ENCODE assay signal across 7 cellular contexts in the genomic region with DNA sequence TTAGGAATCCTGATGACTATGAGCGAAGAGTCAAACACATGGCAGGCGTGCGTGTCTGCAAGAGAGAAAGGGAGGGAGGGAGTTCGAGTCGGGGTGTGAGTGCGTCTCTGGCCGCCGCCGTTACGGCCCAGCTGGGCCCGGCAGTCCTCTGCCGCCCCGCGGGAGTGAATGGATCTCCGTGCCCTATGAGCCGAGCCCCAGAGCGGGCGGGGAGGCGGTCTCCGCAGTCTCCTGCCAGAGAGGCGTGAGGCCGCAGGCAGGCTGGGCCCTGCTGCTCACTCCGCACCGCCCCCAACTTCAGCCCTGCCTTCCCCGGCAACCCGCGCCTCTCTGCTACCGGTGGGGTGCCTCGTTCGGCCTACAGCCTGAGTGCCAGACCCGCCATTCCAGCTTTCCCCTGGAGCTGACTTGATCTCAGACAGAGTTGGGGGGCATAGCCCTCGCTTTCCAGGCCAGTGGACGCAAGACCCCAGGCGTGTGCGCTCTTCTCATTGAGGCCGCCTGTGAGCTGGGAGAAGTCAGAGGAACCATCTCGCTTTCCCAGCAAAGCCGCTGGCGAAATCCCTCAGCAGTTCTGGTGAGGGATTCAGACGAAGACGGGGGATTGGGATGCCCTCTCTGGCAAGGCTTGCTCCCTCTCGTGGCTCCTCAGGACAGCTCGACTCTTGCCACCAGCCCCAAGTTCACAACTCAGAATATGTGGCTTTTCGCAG. TPM values are rescaled to one million over a fixed set of nuclear protein-coding genes. Genes with fewer than 3 reads are reported as not detected.
A peak's percentile ranks its signal among the peaks of the same experiment; 100 is the strongest.
DNase-seq lines count a peak whose midpoint lies in the region; ATAC-seq, FAIRE-seq and TF ChIP-seq lines count a peak whose summit lies in the region.

No MANE protein-coding gene starts in this region.

- H3K9me1 ChIP-seq in endothelial cell of umbilical vein (replicated peaks; ENCODE audit: control insufficient read depth, extremely low read depth, insufficient read depth, low read length), result no peaks in the 10 kb centered on the region

- dilution Hi-C loops in endothelial cell of umbilical vein (cut with MboI; ENCODE audit: extremely low pct_ligation_motif_present, low sequenced_read_pairs), result no loop called here

- H4K20me1 ChIP-seq in GM23248 (ENCODE audit: insufficient read depth) (no peaks in the 10 kb centered on the region), endothelial cell of umbilical vein (replicated peaks; ENCODE audit: control insufficient read depth, extremely low read depth, insufficient read depth, low read length) (no peaks in the 10 kb centered on the region)

- CTCF ChIA-PET in endothelial cell of umbilical vein (lab: Charles Lee), result no interaction called here

- H3K9ac ChIP-seq in GM23248 (peak overlapping the region; percentile 83), endothelial cell of umbilical vein (replicated peaks; ENCODE audit: extremely low read depth, insufficient read depth, low read length) (no peak overlapping the region)

- H3K79me2 ChIP-seq in GM23248 (ENCODE audit: insufficient read depth) (peaks cover 47% of the 10 kb centered on the region), endothelial cell of umbilical vein (ENCODE audit: control insufficient read depth, insufficient read depth, low read length) (no peaks in the 10 kb centered on the region)

- H2AFZ ChIP-seq in GM23248 (peak overlapping the region; percentile 87), endothelial cell of umbilical vein (ENCODE audit: low read depth, low read length) (peak overlapping the region; percentile 82)

- no peaks in the 10 kb centered on the region for H3K36me3 ChIP-seq in GM23248 (ENCODE audit: low read depth)
- no peaks in the 10 kb centered on the region for H3K36me3 ChIP-seq in RWPE2 (ENCODE audit: low read depth)
- H3K36me3 ChIP-seq in endothelial cell of umbilical vein (ENCODE audit: control insufficient read depth in 2 of 2, extremely low read depth in 1 of 2, insufficient read depth in 2 of 2, low read length in 2 of 2), result no peaks in the 10 kb centered on the region

- H3K4me1 ChIP-seq in GM23248 (ENCODE audit: insufficient read depth), result peaks cover 5% of the 10 kb centered on the region; the same call in 1 of the 2 replicates
- H3K4me1 ChIP-seq in RWPE2 (ENCODE audit: insufficient read depth, poor library complexity, severe bottlenecking), result peaks cover 4% of the 10 kb centered on the region
- H3K4me1 ChIP-seq in endothelial cell of umbilical vein (ENCODE audit: control insufficient read depth, extremely low read depth, insufficient read depth, low read length), result no peaks in the 10 kb centered on the region

- H3K27ac ChIP-seq in GM23248 (peak overlapping the region; percentile 81), RWPE2 (ENCODE audit: poor library complexity, severe bottlenecking) (peak overlapping the region; percentile 83), endothelial cell of umbilical vein (ENCODE audit: insufficient read depth, low read depth, low read length) (no peak overlapping the region)

- DNase-seq in GM23248 (peak; percentile 80), RWPE2 (ENCODE audit: low spot score) (peak; percentile 47), endothelial cell of umbilical vein (ENCODE audit: low read depth, low spot score) (peak; percentile 7), medulla oblongata (ENCODE audit: extremely low spot score) (peak; percentile 44), stromal cell of bone marrow (ENCODE audit: low read depth) (peak; percentile 18), AML-193 (lab: John Stamatoyannopoulos, UW) (no peak), NCI-H446 treated with DMSO at 0.1 percent for 48 hours (lab: John Stamatoyannopoulos, UW) (no peak)

- H3K4me2 ChIP-seq in GM23248 (ENCODE audit: unreplicated experiment) (peak overlapping the region; percentile 86), endothelial cell of umbilical vein (ENCODE audit: insufficient read depth, low read length) (peak overlapping the region; percentile 58)

- H3K9me2 ChIP-seq in GM23248 (ENCODE audit: insufficient read depth), result no peaks in the 10 kb centered on the region

- BruUV-seq in endothelial cell of umbilical vein (replicated peaks; lab: Mats Ljungman, UMichigan), result no TSS peak

- ATAC-seq in RWPE2 (ENCODE audit: low read depth), result peak; percentile 47

- in situ Hi-C loops in GM23248 (cut with MboI), result no loop called here

- intact Hi-C loops in endothelial cell of umbilical vein (cut with micrococcal nuclease), result loop anchor here (1.0 kb wide), 1 partner anchor 114 kb away; no protein-coding TSS in a partner anchor

- no peaks in the 10 kb centered on the region for H3K27me3 ChIP-seq in GM23248 (replicated peaks; ENCODE audit: insufficient read depth)
- no peaks in the 10 kb centered on the region for H3K27me3 ChIP-seq in RWPE2 (ENCODE audit: insufficient read depth, poor library complexity, severe bottlenecking)
- H3K27me3 ChIP-seq in endothelial cell of umbilical vein (ENCODE audit: control insufficient read depth in 2 of 2, insufficient read depth in 2 of 2, low read length in 2 of 2), result no peaks in the 10 kb centered on the region

- H3F3A ChIP-seq in GM23248 (ENCODE audit: insufficient read depth), result peaks cover 3% of the 10 kb centered on the region; the same call in 1 of the 2 replicates

- TF ChIP-seq CTCF in RWPE2 (IDR thresholded peaks at IDR 0.05; ENCODE audit: poor library complexity, severe bottlenecking) (peak; percentile 42), endothelial cell of umbilical vein (IDR thresholded peaks at IDR 0.05; ENCODE audit: extremely low read depth in 1 of 2, insufficient read depth in 1 of 2, low read depth in 1 of 2, low read length in 2 of 2) (peak; percentile 4 to 14)

- no peaks in the 10 kb centered on the region for H3K9me3 ChIP-seq in GM23248 (ENCODE audit: low read depth)
- H3K9me3 ChIP-seq in RWPE2 (ENCODE audit: severe bottlenecking), result no peaks in the 10 kb centered on the region
- H3K9me3 ChIP-seq in endothelial cell of umbilical vein (replicated peaks; ENCODE audit: control insufficient read depth, insufficient read depth, low read length), result no peaks in the 10 kb centered on the region

- POLR2A ChIA-PET in endothelial cell of umbilical vein (lab: Charles Lee), result no interaction called here

- peak; percentile 85 for FAIRE-seq in endothelial cell of umbilical vein (lab: Jason Lieb, UNC)

- H3K4me3 ChIP-seq in GM23248 (peak overlapping the region; percentile 79), RWPE2 (ENCODE audit: severe bottlenecking) (peak overlapping the region; percentile 53), endothelial cell of umbilical vein (replicated peaks in 1 of 3; ENCODE audit: insufficient read depth in 1 of 3, low read depth in 1 of 3, low read length in 3 of 3) (peak overlapping the region in 1 of 3 experiments; percentile 8)

- 1 to 9% methylated on average over 9 to 19 of the region's 44 CpGs for WGBS in GM23248 (ENCODE audit: low coverage in 1 of 2, low lambda C conversion rate in 2 of 2, missing lambda C conversion rate in 2 of 2), 2 experiments

- TF ChIP-seq POLR2A in endothelial cell of umbilical vein (IDR thresholded peaks at IDR 0.05; ENCODE audit: low read depth, low read length), result no peak

TF ChIP-seq in endothelial cell of umbilical vein, 7 proteins besides CTCF, POLR2A, EP300 and RAD21:
- TF ChIP-seq GATA2 (IDR thresholded peaks at IDR 0.05; ENCODE audit: insufficient read depth, insufficient read length, low read depth, low read length), result no peak

RNA-seq across cellular contexts. Expression of gene SLC16A2, which starts 1.4 kb away (rescaled TPM):
- 53.0 and 55.3 TPM in 2 replicates for total RNA-seq in GM23248 (2014; rRNA removed; shearing (Covaris generic))
- polyA plus RNA-seq in GM23248 (2016; fragmentation: Nextera tagmentation; extraction: Ambion mirVana) (55.6 and 56.8 TPM in 2 replicates), endothelial cell of umbilical vein (3.6 and 3.9 TPM in 2 replicates)
- 3.1 and 3.3 TPM in 2 replicates for total RNA-seq in endothelial cell of umbilical vein
- polyA plus RNA-seq in endothelial cell of umbilical vein (2011; cell fraction: cytosol; rRNA removed), result 2.1 and 2.4 TPM in 2 replicates
- polyA plus RNA-seq in endothelial cell of umbilical vein (2011; cell fraction: nucleus; rRNA removed), result 5.0 and 6.2 TPM in 2 replicates
- 0.83 and 2.0 TPM in 2 replicates for polyA plus RNA-seq in endothelial cell of umbilical vein (2012)
- 5.3 and 6.0 TPM in 2 replicates for polyA minus RNA-seq in endothelial cell of umbilical vein
- not detected for polyA minus RNA-seq in endothelial cell of umbilical vein (2011; cell fraction: cytosol; rRNA and poly(A)+ RNA removed)
- 2.2 and 2.5 TPM in 2 replicates for polyA minus RNA-seq in endothelial cell of umbilical vein (2011; cell fraction: nucleus; rRNA and poly(A)+ RNA removed)

Comparison
In these comparisons a context has a peak if more than half of its experiments do, and no peak if none do; other contexts are left out.
1. DNase-seq: peak in GM23248 (single experiment), RWPE2 (single experiment), endothelial cell of umbilical vein (single experiment), medulla oblongata (single experiment) and stromal cell of bone marrow (single experiment); none in AML-193 (0 of 2) and NCI-H446 treated with DMSO at 0.1 percent for 48 hours (single experiment).
2. RNA of gene SLC16A2, which starts 1.4 kb away (total RNA-seq): 53.0 to 55.3 TPM in GM23248; 3.1 to 3.3 TPM in endothelial cell of umbilical vein; every median in the first group is over 10 times any median in the second.